Comparison of ENCODE assay signal across 22 cellular contexts in the genomic region with DNA sequence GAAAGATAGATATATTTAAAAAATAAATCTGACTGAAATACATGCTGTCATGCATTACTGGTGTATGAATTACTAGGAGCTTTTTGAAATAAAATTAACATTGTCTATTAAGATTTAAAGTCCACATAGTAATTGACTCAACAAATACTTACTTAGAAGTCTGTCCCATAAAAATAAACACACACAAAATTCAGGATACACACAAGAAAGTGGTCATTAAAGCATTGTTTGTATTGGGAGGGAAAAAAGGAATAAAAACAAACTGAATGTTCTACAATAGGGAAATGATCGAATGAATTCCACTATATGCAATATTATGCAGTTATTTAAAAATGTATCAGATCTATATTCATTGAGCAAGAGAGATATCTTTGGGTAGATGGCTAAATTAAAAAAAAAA.
DNase-seq lines count a peak whose midpoint lies in the region; ATAC-seq and TF ChIP-seq lines count a peak whose summit lies in the region.
"Had no signal": no experiment of that assay in that cellular context is flagged by ENCODE, and none has a peak within 500 bp of the region (broad histone marks: within the 10 kb centered on the region; RNA-seq: fewer than 3 reads in every experiment).

No MANE protein-coding gene starts in this region.

- H3K27me3 ChIP-seq in SK-N-SH (ENCODE audit: insufficient read depth) (no peaks in the 10 kb centered on the region), transverse colon (no peaks in the 10 kb centered on the region), right atrium auricular region (no peaks in the 10 kb centered on the region)
- H3K27me3 ChIP-seq: BLaER1 treated with 17β-estradiol and CSF1 and Interleukin-3, amounts not matched to agents 10 nM and 100 nM had no signal

- no peaks in the 10 kb centered on the region for H3K36me3 ChIP-seq in SK-N-SH (replicated peaks in 1 of 2; ENCODE audit: control insufficient read depth in 1 of 2, insufficient read depth in 2 of 2, low read length in 1 of 2)
- H3K36me3 ChIP-seq in SK-N-MC (ENCODE audit: insufficient read depth, low read length) = no peaks in the 10 kb centered on the region
- no peaks in the 10 kb centered on the region for H3K36me3 ChIP-seq in transverse colon
- H3K36me3 ChIP-seq in right atrium auricular region = no peaks in the 10 kb centered on the region
- H3K36me3 ChIP-seq: BLaER1 treated with 17β-estradiol and CSF1 and Interleukin-3, amounts not matched to agents 10 nM and 100 nM had no signal

- no peaks in the 10 kb centered on the region for H4K20me1 ChIP-seq in SK-N-SH (ENCODE audit: insufficient read depth)
- H4K20me1 ChIP-seq: BLaER1 treated with 17β-estradiol and CSF1 and Interleukin-3, amounts not matched to agents 10 nM and 100 nM had no signal

- H3K4me3 Mint-ChIP-seq in endothelial cell (ENCODE audit: unreplicated experiment) (no peak overlapping the region), glutamatergic neuron (ENCODE audit: unreplicated experiment) (no peak overlapping the region)
- H3K4me3 Mint-ChIP-seq: B cell; CD8-positive, alpha-beta T cell; GM23338; HFFc6; IgD-negative memory B cell had no signal

- no peak for DNase-seq in SK-N-SH
- no peak for DNase-seq in SK-N-MC (ENCODE audit: low read depth, low spot score)
- no peak for DNase-seq in endothelial cell (ENCODE audit: low spot score)
- no peak for DNase-seq in transverse colon
- no peak for DNase-seq in right atrium auricular region (ENCODE audit: low spot score)
- DNase-seq in glutamatergic neuron = no peak
- DNase-seq in NCI-H1105 (lab: John Stamatoyannopoulos, UW) = no peak
- DNase-seq: 8988T; Calu3; CD8-positive, alpha-beta T cell; DMS53; DND-41; EL; HCEC 1CT; HFFc6 had no signal

- no peak for TF ChIP-seq EP300 in SK-N-SH (IDR thresholded peaks at IDR 0.05; ENCODE audit: borderline replicate concordance in 1 of 2, low read depth in 1 of 2, low read length in 1 of 2)
- TF ChIP-seq EP300 in transverse colon (IDR thresholded peaks at IDR 0.05; ENCODE audit: low read depth) = no peak

- TF ChIP-seq RAD21 in SK-N-SH (IDR thresholded peaks at IDR 0.05; ENCODE audit: low read length) = no peak

- ATAC-seq in SK-N-SH treated with all-trans-retinoic acid at 6 μM for 48 hours = no peak
- ATAC-seq: CD8-positive, alpha-beta T cell; GM12878; GM23338; HepG2 had no signal

- no peak overlapping the region for H3K4me2 ChIP-seq in SK-N-SH
- H3K4me2 ChIP-seq: GM23338 had no signal

- intact Hi-C loops in transverse colon (cut with DNase I; ENCODE audit: low total_unique reads) = loop anchor here (10.0 kb wide), 1 partner anchor 115 kb away; a partner anchor contains a TSS

- H3K9me3 Mint-ChIP-seq in endothelial cell (ENCODE audit: unreplicated experiment) = no peaks in the 10 kb centered on the region
- no peaks in the 10 kb centered on the region for H3K9me3 Mint-ChIP-seq in glutamatergic neuron (ENCODE audit: unreplicated experiment)
- H3K9me3 Mint-ChIP-seq: CD8-positive, alpha-beta T cell; GM23338; HFFc6; IgD-negative memory B cell had no signal

- H3K9ac ChIP-seq in SK-N-SH = no peak overlapping the region
- H3K9ac ChIP-seq in SK-N-MC (ENCODE audit: insufficient read length) = peak overlapping the region; percentile 49
- H3K9ac ChIP-seq: BLaER1 treated with 17β-estradiol and CSF1 and Interleukin-3, amounts not matched to agents 10 nM and 100 nM had no signal

- in situ Hi-C loops in transverse colon (cut with MboI; ENCODE audit: low pct_ligation_motif_present in 1 of 4, low pct_unique_long_range_greater_than_20kb in 1 of 4, low sequenced_read_pairs in 3 of 4) = loop anchor here (25.0 kb wide), 5 partner anchors 112 to 537 kb away; a partner anchor contains a TSS

- H2AFZ ChIP-seq in SK-N-SH (ENCODE audit: low read depth) = no peak overlapping the region

- H3K27me3 Mint-ChIP-seq in endothelial cell (ENCODE audit: unreplicated experiment) = no peaks in the 10 kb centered on the region
- H3K27me3 Mint-ChIP-seq in glutamatergic neuron (ENCODE audit: unreplicated experiment) = no peaks in the 10 kb centered on the region

- TF ChIP-seq CTCF in SK-N-SH (IDR thresholded peaks at IDR 0.05) (no peak), endothelial cell (IDR thresholded peaks at IDR 0.05; ENCODE audit: unreplicated experiment) (no peak), transverse colon (IDR thresholded peaks at IDR 0.05) (no peak), right atrium auricular region (IDR thresholded peaks at IDR 0.05) (no peak), glutamatergic neuron (IDR thresholded peaks at IDR 0.05; ENCODE audit: partially characterized antibody, unreplicated experiment) (no peak)

- TF ChIP-seq POLR2A in transverse colon (IDR thresholded peaks at IDR 0.05) = no peak

- CTCF ChIA-PET in SK-N-SH (lab: Yijun Ruan, JAX) = interaction anchor here (2.4 to 2.5 kb wide), 2 partner anchors 25 to 153 kb away, joined by 6 to 8 read pairs; no protein-coding TSS in a partner anchor

- H3K9me2 ChIP-seq in SK-N-SH = no peaks in the 10 kb centered on the region

- H3K4me1 ChIP-seq in SK-N-SH (ENCODE audit: control insufficient read depth in 1 of 2, insufficient read depth in 2 of 2, low read depth in 1 of 2, low read length in 1 of 2) (peaks cover 9 to 22% of the 10 kb centered on the region in 2 experiments; a peak in 2 of 4 replicates), transverse colon (peaks cover 5 to 54% (median 24%) of the 10 kb centered on the region in 4 donors), right atrium auricular region (no peaks in the 10 kb centered on the region)

- peaks cover 24% of the 10 kb centered on the region for H3K4me1 Mint-ChIP-seq in endothelial cell (ENCODE audit: unreplicated experiment)
- H3K4me1 Mint-ChIP-seq in glutamatergic neuron (ENCODE audit: low read depth, unreplicated experiment) = no peaks in the 10 kb centered on the region

- WGBS in SK-N-SH (ENCODE audit: low lambda C conversion rate) = 87% methylated on average over 1 of the region's 1 CpG
- WGBS in transverse colon (ENCODE audit: low coverage in 1 of 2), 2 donors = 39 to 50% methylated on average over 1 of the region's 1 CpG

- POLR2A ChIA-PET in SK-N-SH (lab: Yijun Ruan, JAX) = no interaction called here

- H3K9me3 ChIP-seq in SK-N-SH (no peaks in the 10 kb centered on the region), SK-N-MC (ENCODE audit: low read depth, low read length) (no peaks in the 10 kb centered on the region), transverse colon (no peaks in the 10 kb centered on the region), right atrium auricular region (no peaks in the 10 kb centered on the region)
- H3K9me3 ChIP-seq: BLaER1 treated with 17β-estradiol and CSF1 and Interleukin-3, amounts not matched to agents 10 nM and 100 nM had no signal

- peaks cover 16% of the 10 kb centered on the region for H3F3A ChIP-seq in SK-N-SH (replicated peaks; ENCODE audit: insufficient read depth)

- H3K27ac ChIP-seq in SK-N-SH (ENCODE audit: low read depth in 2 of 2, low read length in 1 of 2) (no peak overlapping the region), SK-N-MC (peak overlapping the region; percentile 93), transverse colon (peak overlapping the region; percentile 42 to 60 (median 56)), right atrium auricular region (no peak overlapping the region)
- H3K27ac ChIP-seq: BLaER1 treated with 17β-estradiol and CSF1 and Interleukin-3, amounts not matched to agents 10 nM and 100 nM had no signal

- H3K36me3 Mint-ChIP-seq in endothelial cell (ENCODE audit: low read depth, unreplicated experiment) (no peaks in the 10 kb centered on the region), glutamatergic neuron (ENCODE audit: unreplicated experiment) (no peaks in the 10 kb centered on the region)
- H3K36me3 Mint-ChIP-seq: CD8-positive, alpha-beta T cell had no signal

- H3K4me3 ChIP-seq in SK-N-SH (ENCODE audit: low read depth in 2 of 2, low read length in 1 of 2) = no peak overlapping the region
- peak overlapping the region; percentile 42 for H3K4me3 ChIP-seq in SK-N-MC
- H3K4me3 ChIP-seq in transverse colon = no peak overlapping the region
- H3K4me3 ChIP-seq in right atrium auricular region = no peak overlapping the region
- H3K4me3 ChIP-seq: BLaER1 treated with 17β-estradiol and CSF1 and Interleukin-3, amounts not matched to agents 10 nM and 100 nM; GM12878; GM23338 had no signal

- peak overlapping the region; percentile 76 for H3K27ac Mint-ChIP-seq in endothelial cell (ENCODE audit: unreplicated experiment)
- H3K27ac Mint-ChIP-seq in glutamatergic neuron (ENCODE audit: unreplicated experiment) = no peak overlapping the region
- H3K27ac Mint-ChIP-seq: B cell; CD8-positive, alpha-beta T cell; GM23338; HFFc6; IgD-negative memory B cell had no signal

- no peaks in the 10 kb centered on the region for H3K79me2 ChIP-seq in SK-N-SH (ENCODE audit: insufficient read depth)

TF ChIP-seq in SK-N-SH treated with all-trans-retinoic acid at 6 μM for 48 hours, 23 proteins besides CTCF, POLR2A, EP300 and RAD21:
- TF ChIP-seq OSR1 (CRISPR knock-in tag; IDR thresholded peaks at IDR 0.05) = no peak
- no peak for TF ChIP-seq GLIS3 (CRISPR knock-in tag; IDR thresholded peaks at IDR 0.05)
- peak; percentile 26; the same call in 1 of the 2 replicates for TF ChIP-seq ISL1 (CRISPR knock-in tag; IDR thresholded peaks at IDR 0.05)

TF ChIP-seq in SK-N-SH, 30 proteins besides CTCF, POLR2A, EP300 and RAD21 (continues in another document):
- TF ChIP-seq NFIC (IDR thresholded peaks at IDR 0.05; ENCODE audit: borderline replicate concordance) (no peak), TAF1 (IDR thresholded peaks at IDR 0.05; ENCODE audit: borderline replicate concordance, low read depth, low read length) (no peak), MXI1 (IDR thresholded peaks at IDR 0.05; ENCODE audit: low read depth, low read length) (no peak), SIN3A (IDR thresholded peaks at IDR 0.05; ENCODE audit: borderline replicate concordance, low read depth, low read length) (no peak), NRF1 (IDR thresholded peaks at IDR 0.05; ENCODE audit: low read depth, low read length) (no peak)
- TF ChIP-seq, protein P1, sequence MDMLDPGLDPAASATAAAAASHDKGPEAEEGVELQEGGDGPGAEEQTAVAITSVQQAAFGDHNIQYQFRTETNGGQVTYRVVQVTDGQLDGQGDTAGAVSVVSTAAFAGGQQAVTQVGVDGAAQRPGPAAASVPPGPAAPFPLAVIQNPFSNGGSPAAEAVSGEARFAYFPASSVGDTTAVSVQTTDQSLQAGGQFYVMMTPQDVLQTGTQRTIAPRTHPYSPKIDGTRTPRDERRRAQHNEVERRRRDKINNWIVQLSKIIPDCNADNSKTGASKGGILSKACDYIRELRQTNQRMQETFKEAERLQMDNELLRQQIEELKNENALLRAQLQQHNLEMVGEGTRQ (IDR thresholded peaks at IDR 0.05; ENCODE audit: borderline replicate concordance, low read depth, low read length) = no peak

Comparison
In these comparisons a context has a peak if more than half of its experiments do, and no peak if none do; other contexts are left out.
1. H3K27ac ChIP-seq: peak in SK-N-MC (single experiment) and transverse colon (4 of 4); none in SK-N-SH (0 of 2) and right atrium auricular region (0 of 2).